In genomic region chr16:87382023-87382785, GRCh38 we compare ENCODE assay signal across 1 cellular context.
TF ChIP-seq lines count a peak whose summit lies in the region.

No MANE protein-coding gene starts in this region.

TF ChIP-seq in GM23338, 12 proteins besides CTCF, POLR2A, EP300 and RAD21 (continued from another document):
- TF ChIP-seq, protein P1, sequence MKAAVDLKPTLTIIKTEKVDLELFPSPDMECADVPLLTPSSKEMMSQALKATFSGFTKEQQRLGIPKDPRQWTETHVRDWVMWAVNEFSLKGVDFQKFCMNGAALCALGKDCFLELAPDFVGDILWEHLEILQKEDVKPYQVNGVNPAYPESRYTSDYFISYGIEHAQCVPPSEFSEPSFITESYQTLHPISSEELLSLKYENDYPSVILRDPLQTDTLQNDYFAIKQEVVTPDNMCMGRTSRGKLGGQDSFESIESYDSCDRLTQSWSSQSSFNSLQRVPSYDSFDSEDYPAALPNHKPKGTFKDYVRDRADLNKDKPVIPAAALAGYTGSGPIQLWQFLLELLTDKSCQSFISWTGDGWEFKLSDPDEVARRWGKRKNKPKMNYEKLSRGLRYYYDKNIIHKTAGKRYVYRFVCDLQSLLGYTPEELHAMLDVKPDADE (IDR thresholded peaks at IDR 0.05) = no peak
